In genomic region chr7:93442478-93443224, GRCh38 we compare ENCODE assay signal across 8 cellular contexts.
A peak's percentile ranks its signal among the peaks of the same experiment; 100 is the strongest.
DNase-seq lines count a peak whose midpoint lies in the region; ATAC-seq, FAIRE-seq and TF ChIP-seq lines count a peak whose summit lies in the region.

No MANE protein-coding gene starts in this region.

- no peak overlapping the region for H3K4me3 ChIP-seq in CD8-positive, alpha-beta memory T cell (ENCODE audit: low read length)
- H3K4me3 ChIP-seq in astrocyte (ENCODE audit: insufficient read depth, low read depth, low read length) (no peak overlapping the region), lung (no peak overlapping the region)

- H3K9me3 ChIP-seq in CD8-positive, alpha-beta memory T cell (ENCODE audit: low read length) = no peaks in the 10 kb centered on the region
- H3K9me3 ChIP-seq in astrocyte (ENCODE audit: insufficient read depth, low read depth, low read length) = no peaks in the 10 kb centered on the region
- H3K9me3 ChIP-seq in lung (ENCODE audit: control insufficient read depth in 2 of 2, insufficient read depth in 1 of 2, low read length in 1 of 2) = no peaks in the 10 kb centered on the region

- no peak overlapping the region for H3K4me3 Mint-ChIP-seq in CD8-positive, alpha-beta memory T cell
- no peak overlapping the region for H3K4me3 Mint-ChIP-seq in astrocyte (ENCODE audit: unreplicated experiment)

- DNase-seq in CD8-positive, alpha-beta memory T cell = peak in 3 of 5 donors; percentile 1 to 47 (median 6)
- peak; percentile 22 for DNase-seq in RCC 7860 (ENCODE audit: low spot score)
- DNase-seq in astrocyte (ENCODE audit: low read depth) = no peak
- DNase-seq in lung (ENCODE audit: low spot score) = peak; percentile 35
- no peak for DNase-seq in mucosa of gallbladder (ENCODE audit: low spot score)
- DNase-seq in NCI-H1930 (lab: John Stamatoyannopoulos, UW) = no peak

- H3K27ac Mint-ChIP-seq in CD8-positive, alpha-beta memory T cell = no peak overlapping the region
- no peak overlapping the region for H3K27ac Mint-ChIP-seq in astrocyte (ENCODE audit: unreplicated experiment)

- no peak overlapping the region for H3K4me2 ChIP-seq in astrocyte (ENCODE audit: low read length)

- 36 to 37% methylated on average over 6 of the region's 6 CpGs for WGBS in lung, 2 donors

- H3K36me3 ChIP-seq in CD8-positive, alpha-beta memory T cell (ENCODE audit: insufficient read depth, low read length) = no peaks in the 10 kb centered on the region
- H3K36me3 ChIP-seq in astrocyte (ENCODE audit: insufficient read depth, low read length) = no peaks in the 10 kb centered on the region
- no peaks in the 10 kb centered on the region for H3K36me3 ChIP-seq in lung (ENCODE audit: control insufficient read depth in 2 of 2, insufficient read depth in 2 of 2, low read length in 2 of 2)

- no peak for FAIRE-seq in RCC 7860 (lab: Jason Lieb, UNC)
- no peak for FAIRE-seq in astrocyte (lab: Jason Lieb, UNC)

- peaks cover 0 to 4% of the 10 kb centered on the region in 2 donors for H3K27me3 Mint-ChIP-seq in CD8-positive, alpha-beta memory T cell
- no peaks in the 10 kb centered on the region for H3K27me3 Mint-ChIP-seq in astrocyte (ENCODE audit: low read depth, unreplicated experiment)

- H3K4me1 ChIP-seq in CD8-positive, alpha-beta memory T cell (ENCODE audit: insufficient read depth, low read length) = no peaks in the 10 kb centered on the region
- H3K4me1 ChIP-seq in astrocyte (ENCODE audit: insufficient read depth, low read length) (no peaks in the 10 kb centered on the region), lung (ENCODE audit: control insufficient read depth in 2 of 2, insufficient read depth in 2 of 2, low read length in 2 of 2) (no peaks in the 10 kb centered on the region)

- no peaks in the 10 kb centered on the region for H3K9me3 Mint-ChIP-seq in CD8-positive, alpha-beta memory T cell
- no peaks in the 10 kb centered on the region for H3K9me3 Mint-ChIP-seq in astrocyte (ENCODE audit: unreplicated experiment)

- ATAC-seq in GM18519 (IDR thresholded peaks at IDR 0.05; ENCODE audit: low FRiP score, unreplicated experiment) (peak; percentile 85), HG03095 (IDR thresholded peaks at IDR 0.05; ENCODE audit: unreplicated experiment) (peak; percentile 74), lung (ENCODE audit: insufficient read depth, low FRiP score) (no peak)

- no peaks in the 10 kb centered on the region for H4K20me1 ChIP-seq in astrocyte (ENCODE audit: insufficient read depth, low read length)

- no peaks in the 10 kb centered on the region for H3K27me3 ChIP-seq in CD8-positive, alpha-beta memory T cell (ENCODE audit: insufficient read depth, low read length, poor library complexity, severe bottlenecking)
- H3K27me3 ChIP-seq in astrocyte (ENCODE audit: insufficient read depth, low read length) = no peaks in the 10 kb centered on the region
- no peaks in the 10 kb centered on the region for H3K27me3 ChIP-seq in lung (ENCODE audit: control insufficient read depth, insufficient read depth)

- no peak overlapping the region for H2AFZ ChIP-seq in astrocyte (ENCODE audit: low read depth, low read length)

- TF ChIP-seq CTCF in astrocyte (IDR thresholded peaks at IDR 0.05; ENCODE audit: insufficient read depth, low read depth, low read length) (peak; percentile 53), lung (IDR thresholded peaks at IDR 0.05; ENCODE audit: control extremely low read depth, extremely low read depth) (peak; percentile 19)

- H3K79me2 ChIP-seq in astrocyte (ENCODE audit: insufficient read depth, low read length) = no peaks in the 10 kb centered on the region

- H3K9ac ChIP-seq in astrocyte (ENCODE audit: low read length) = no peak overlapping the region

- no peaks in the 10 kb centered on the region for H3K4me1 Mint-ChIP-seq in CD8-positive, alpha-beta memory T cell
- no peaks in the 10 kb centered on the region for H3K4me1 Mint-ChIP-seq in astrocyte (ENCODE audit: low read depth, unreplicated experiment)

- CTCF ChIA-PET in CD8-positive, alpha-beta memory T cell (lab: Charles Lee) = interaction anchor here (0.8 to 1.3 kb wide), 3 partner anchors 11 to 55 kb away, joined by 3 read pairs; no protein-coding TSS in a partner anchor

- POLR2A ChIA-PET in CD8-positive, alpha-beta memory T cell (lab: Charles Lee) = no interaction called here

- no peak overlapping the region for H3K27ac ChIP-seq in CD8-positive, alpha-beta memory T cell (ENCODE audit: low read depth, low read length)
- H3K27ac ChIP-seq in astrocyte (ENCODE audit: low read depth, low read length) (no peak overlapping the region), lung (ENCODE audit: low read depth in 1 of 2, low read length in 1 of 2) (no peak overlapping the region)

- H3K36me3 Mint-ChIP-seq in CD8-positive, alpha-beta memory T cell = no peaks in the 10 kb centered on the region
- H3K36me3 Mint-ChIP-seq in astrocyte (ENCODE audit: low read depth, unreplicated experiment) = no peaks in the 10 kb centered on the region

Comparison
In these comparisons a context has a peak if more than half of its experiments do, and no peak if none do; other contexts are left out.
1. DNase-seq: peak in CD8-positive, alpha-beta memory T cell (3 of 5), RCC 7860 (single experiment) and lung (single experiment); none in astrocyte (single experiment), mucosa of gallbladder (single experiment) and NCI-H1930 (0 of 2).